In genomic region chr5:3842591-3842990, GRCh38 we compare ENCODE assay signal across 18 cellular contexts.
"Had no signal": no experiment of that assay in that cellular context is flagged by ENCODE, and none has a peak within 500 bp of the region (broad histone marks: within the 10 kb centered on the region; RNA-seq: fewer than 3 reads in every experiment).

No MANE protein-coding gene starts in this region.

- H3K4me3 Mint-ChIP-seq: mesothelial cell of epicardium had no signal

- ATAC-seq: foreskin keratinocyte, gastroesophageal sphincter, heart left ventricle, left cardiac atrium, left lung, left ventricle myocardium superior, mucosa of descending colon had no signal

- H3K36me3 ChIP-seq: colonic mucosa, gastroesophageal sphincter, heart left ventricle, left lung, lower lobe of right lung had no signal

- DNase-seq: cerebellar nuclear complex; colonic mucosa; dermis blood vessel endothelial cell; dorsolateral prefrontal cortex; effector CD4-positive, alpha-beta T cell; effector memory CD4-positive, alpha-beta T cell; foreskin keratinocyte; heart left ventricle; hypothalamus; left cardiac atrium; left lung; left ventricle myocardium superior; lower lobe of right lung; mesenchymal stem cell; mucosa of descending colon had no signal

- H3K27me3 ChIP-seq: colonic mucosa, foreskin keratinocyte, heart left ventricle, hepatocyte, left lung had no signal

- H3K4me3 ChIP-seq: colonic mucosa, dorsolateral prefrontal cortex, gastroesophageal sphincter, heart left ventricle, hepatocyte, left lung, lower lobe of right lung, mucosa of descending colon had no signal

- H3K27ac ChIP-seq: colonic mucosa, dorsolateral prefrontal cortex, foreskin keratinocyte, gastroesophageal sphincter, heart left ventricle, hepatocyte, left lung, lower lobe of right lung had no signal

- H3K4me2 ChIP-seq: hepatocyte had no signal

- H2AFZ ChIP-seq: hepatocyte had no signal

- H3K4me1 ChIP-seq: colonic mucosa, gastroesophageal sphincter, heart left ventricle, left lung, lower lobe of right lung had no signal

- H3K36me3 Mint-ChIP-seq: mesothelial cell of epicardium had no signal

- H3K79me2 ChIP-seq: hepatocyte had no signal

- H3K27ac Mint-ChIP-seq: mesothelial cell of epicardium had no signal

- H3K9me3 ChIP-seq: colonic mucosa, gastroesophageal sphincter, heart left ventricle, lower lobe of right lung had no signal
